In genomic region chr5:136081192-136081591, GRCh38 we compare ENCODE assay signal across 1 cellular context.
TF ChIP-seq lines count a peak whose summit lies in the region.

No MANE protein-coding gene starts in this region.

TF ChIP-seq in GM23338, 12 proteins besides CTCF, POLR2A, EP300 and RAD21 (continued from another document):
- TF ChIP-seq ZNF462 (CRISPR knock-in tag; IDR thresholded peaks at IDR 0.05) (no peak), POLR2AphosphoS5 (IDR thresholded peaks at IDR 0.05; ENCODE audit: low read depth) (no peak), STAT1 (IDR thresholded peaks at IDR 0.05; ENCODE audit: unreplicated experiment) (no peak), NANOG (IDR thresholded peaks at IDR 0.05; ENCODE audit: borderline replicate concordance) (no peak)
- TF ChIP-seq, protein P1, sequence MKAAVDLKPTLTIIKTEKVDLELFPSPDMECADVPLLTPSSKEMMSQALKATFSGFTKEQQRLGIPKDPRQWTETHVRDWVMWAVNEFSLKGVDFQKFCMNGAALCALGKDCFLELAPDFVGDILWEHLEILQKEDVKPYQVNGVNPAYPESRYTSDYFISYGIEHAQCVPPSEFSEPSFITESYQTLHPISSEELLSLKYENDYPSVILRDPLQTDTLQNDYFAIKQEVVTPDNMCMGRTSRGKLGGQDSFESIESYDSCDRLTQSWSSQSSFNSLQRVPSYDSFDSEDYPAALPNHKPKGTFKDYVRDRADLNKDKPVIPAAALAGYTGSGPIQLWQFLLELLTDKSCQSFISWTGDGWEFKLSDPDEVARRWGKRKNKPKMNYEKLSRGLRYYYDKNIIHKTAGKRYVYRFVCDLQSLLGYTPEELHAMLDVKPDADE (IDR thresholded peaks at IDR 0.05): no peak
